In the genomic region with DNA sequence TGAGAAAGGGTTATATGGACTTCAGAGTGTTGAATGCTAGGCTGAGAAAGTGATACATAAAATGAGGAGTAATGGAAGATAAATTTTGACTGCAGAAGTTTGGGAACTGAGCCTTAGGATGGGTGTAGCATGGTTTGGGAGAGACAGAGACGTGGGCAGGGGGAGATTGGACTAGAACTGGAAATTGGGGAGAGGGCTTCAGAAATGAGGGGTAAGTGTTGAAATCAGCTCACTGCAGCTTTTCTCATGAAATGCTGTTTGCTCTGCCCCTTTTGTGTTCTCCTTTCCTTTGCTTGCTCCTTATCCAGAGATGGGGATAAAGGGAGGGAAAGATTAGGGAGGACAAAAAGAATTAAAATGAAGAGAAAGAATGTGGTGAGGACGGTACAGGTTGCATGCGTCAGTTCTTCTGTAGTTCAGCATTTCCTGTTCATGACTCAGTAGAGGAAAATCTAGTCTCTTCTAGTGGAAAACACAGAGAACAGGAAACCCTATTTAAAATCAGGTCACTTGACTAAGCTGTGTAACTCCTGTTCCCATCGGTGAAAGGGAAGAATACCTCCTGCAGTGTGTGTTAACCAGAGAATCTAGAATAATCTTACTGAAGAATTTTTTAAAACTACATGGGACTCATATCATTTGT, we compare ENCODE assay signal across 7 cellular contexts.
DNase-seq lines count a peak whose midpoint lies in the region; ATAC-seq, FAIRE-seq and TF ChIP-seq lines count a peak whose summit lies in the region.

No MANE protein-coding gene starts in this region.

- peak overlapping the region in 1 of 2 experiments; percentile 59 for H3K4ac ChIP-seq in mesenchymal stem cell (ENCODE audit: low read depth in 1 of 2, low read length in 2 of 2)

- no peak overlapping the region for H3K4me3 Mint-ChIP-seq in MCF 10A (ENCODE audit: unreplicated experiment)
- H3K4me3 Mint-ChIP-seq in activated naive CD4-positive, alpha-beta T cell treated with anti-CD3 and anti-CD28 coated beads, Interleukin-2, amount 10 ng/mL, durations not matched to agents 7 days and 5 days, result no peak overlapping the region

- CTCF ChIA-PET in MCF 10A (lab: Yijun Ruan, JAX), result interaction anchor here (0.6 to 5.7 kb wide), 28 partner anchors 9 to 204 kb away, joined by 3 to 82 read pairs (median 5); a partner anchor contains a TSS
- CTCF ChIA-PET in activated naive CD4-positive, alpha-beta T cell treated with anti-CD3 and anti-CD28 coated beads, Interleukin-2, amount 10 ng/mL, durations not matched to agents 7 days and 5 days (lab: Charles Lee), result interaction anchor here (1.0 kb wide), 1 partner anchor 204 kb away, joined by 3 read pairs; no protein-coding TSS in a partner anchor

- no peak overlapping the region for H2AFZ ChIP-seq in mesenchymal stem cell (ENCODE audit: low read depth, low read length)

- no peak overlapping the region for H2BK15ac ChIP-seq in mesenchymal stem cell (ENCODE audit: low read depth, poor library complexity, severe bottlenecking)

- no peaks in the 10 kb centered on the region for H3K27me3 Mint-ChIP-seq in MCF 10A (ENCODE audit: insufficient read depth, unreplicated experiment)
- no peaks in the 10 kb centered on the region for H3K27me3 Mint-ChIP-seq in activated naive CD4-positive, alpha-beta T cell treated with anti-CD3 and anti-CD28 coated beads, Interleukin-2, amount 10 ng/mL, durations not matched to agents 7 days and 5 days

- H3K79me1 ChIP-seq in mesenchymal stem cell (replicated peaks; ENCODE audit: low read length, poor library complexity, severe bottlenecking), result peaks cover 21% of the 10 kb centered on the region

- no peak overlapping the region for H3K27ac Mint-ChIP-seq in MCF 10A (ENCODE audit: low read depth, unreplicated experiment)
- H3K27ac Mint-ChIP-seq in activated naive CD4-positive, alpha-beta T cell treated with anti-CD3 and anti-CD28 coated beads, Interleukin-2, amount 10 ng/mL, durations not matched to agents 7 days and 5 days, result no peak overlapping the region

- no peak overlapping the region for H3K4me3 ChIP-seq in mesenchymal stem cell (ENCODE audit: insufficient read depth in 1 of 2, low read depth in 1 of 2, low read length in 2 of 2)

- peak; percentile 57 for ATAC-seq in GM19043 (IDR thresholded peaks at IDR 0.05; ENCODE audit: low read depth, unreplicated experiment)
- ATAC-seq in HG03159 (IDR thresholded peaks at IDR 0.05; ENCODE audit: unreplicated experiment), result peak; percentile 42

- FAIRE-seq in GM12891 (lab: Jason Lieb, UNC), result no peak

- H3K4me2 ChIP-seq in mesenchymal stem cell (ENCODE audit: low read length, poor library complexity, severe bottlenecking), result peak overlapping the region; percentile 14

- peak overlapping the region; percentile 56 to 67 for H3K18ac ChIP-seq in mesenchymal stem cell (ENCODE audit: low read depth in 1 of 2, low read length in 2 of 2)

- H3K4me1 Mint-ChIP-seq in MCF 10A (ENCODE audit: insufficient read depth, unreplicated experiment), result peaks cover 7% of the 10 kb centered on the region
- no peaks in the 10 kb centered on the region for H3K4me1 Mint-ChIP-seq in activated naive CD4-positive, alpha-beta T cell treated with anti-CD3 and anti-CD28 coated beads, Interleukin-2, amount 10 ng/mL, durations not matched to agents 7 days and 5 days

- peak overlapping the region; percentile 15 for H3K9ac ChIP-seq in mesenchymal stem cell (ENCODE audit: low read length)

- H2BK12ac ChIP-seq in mesenchymal stem cell (ENCODE audit: low read length in 2 of 2), result peak overlapping the region in 1 of 2 experiments; percentile 76

- peak overlapping the region; percentile 59 for H2BK5ac ChIP-seq in mesenchymal stem cell (ENCODE audit: low read depth, low read length, poor library complexity, severe bottlenecking)

- TF ChIP-seq POLR2A in GM12891 (IDR thresholded peaks at IDR 0.05; ENCODE audit: low read depth, low read length), result no peak

- intact Hi-C loops in MCF 10A (cut with micrococcal nuclease), result no loop called here

- H3K23ac ChIP-seq in mesenchymal stem cell (ENCODE audit: low read length in 2 of 2), result no peak overlapping the region

- peak overlapping the region; percentile 97 for H3K27ac ChIP-seq in mesenchymal stem cell (ENCODE audit: low read length, poor library complexity, severe bottlenecking)

- BruUV-seq in MCF 10A (replicated peaks; lab: Mats Ljungman, UMichigan), result TSS peak; percentile 86

- H4K91ac ChIP-seq in mesenchymal stem cell (ENCODE audit: low read length), result peak overlapping the region; percentile 71

- H3K36me3 Mint-ChIP-seq in MCF 10A (ENCODE audit: insufficient read depth, unreplicated experiment), result peaks cover 43% of the 10 kb centered on the region
- H3K36me3 Mint-ChIP-seq in activated naive CD4-positive, alpha-beta T cell treated with anti-CD3 and anti-CD28 coated beads, Interleukin-2, amount 10 ng/mL, durations not matched to agents 7 days and 5 days, result no peaks in the 10 kb centered on the region

- H4K8ac ChIP-seq in mesenchymal stem cell (ENCODE audit: low read length), result peak overlapping the region; percentile 28

- no peaks in the 10 kb centered on the region for H3K27me3 ChIP-seq in mesenchymal stem cell (ENCODE audit: control insufficient read depth in 1 of 2, insufficient read depth in 1 of 2, low read length in 2 of 2)

- peaks cover 17 to 45% of the 10 kb centered on the region in 2 experiments for H3K36me3 ChIP-seq in mesenchymal stem cell (ENCODE audit: control insufficient read depth in 1 of 2, insufficient read depth in 2 of 2, low read depth in 1 of 2, low read length in 2 of 2)

- DNase-seq in MCF 10A (ENCODE audit: unreplicated experiment), result peak; percentile 77
- peak; percentile 91 for DNase-seq in mesenchymal stem cell
- DNase-seq in pons (ENCODE audit: low spot score), result no peak
- no peak for DNase-seq in GM12891 (ENCODE audit: insufficient read length, low spot score)
- DNase-seq in activated naive CD4-positive, alpha-beta T cell treated with anti-CD3 and anti-CD28 coated beads, Interleukin-2, amount 10 ng/mL, durations not matched to agents 7 days and 5 days, result no peak

- no peak overlapping the region for H2BK120ac ChIP-seq in mesenchymal stem cell (ENCODE audit: low read depth, low read length)

- peak overlapping the region; percentile 98 for H2AK5ac ChIP-seq in mesenchymal stem cell (ENCODE audit: low read length, severe bottlenecking)

- POLR2A ChIA-PET in MCF 10A (lab: Yijun Ruan, JAX), result interaction anchor here (0.6 to 5.5 kb wide), 19 partner anchors 10 to 112 kb away, joined by 3 to 48 read pairs (median 7); a partner anchor contains a TSS

- H3K9me3 Mint-ChIP-seq in MCF 10A (ENCODE audit: unreplicated experiment), result no peaks in the 10 kb centered on the region
- H3K9me3 Mint-ChIP-seq in activated naive CD4-positive, alpha-beta T cell treated with anti-CD3 and anti-CD28 coated beads, Interleukin-2, amount 10 ng/mL, durations not matched to agents 7 days and 5 days, result no peaks in the 10 kb centered on the region

- H3K9me3 ChIP-seq in mesenchymal stem cell (ENCODE audit: control insufficient read depth, low read length), result no peaks in the 10 kb centered on the region

- H3K4me1 ChIP-seq in mesenchymal stem cell (ENCODE audit: control insufficient read depth, insufficient read depth, low read depth, low read length), result peaks cover 27% of the 10 kb centered on the region

- TF ChIP-seq CTCF in MCF 10A (IDR thresholded peaks at IDR 0.05; ENCODE audit: unreplicated experiment), result no peak

- no peak overlapping the region for H3K14ac ChIP-seq in mesenchymal stem cell (ENCODE audit: low read length in 2 of 2)

- WGBS in mesenchymal stem cell, result 18% methylated on average over 3 of the region's 4 CpGs

TF ChIP-seq in GM12891, 5 proteins besides CTCF, POLR2A, EP300 and RAD21:
- TF ChIP-seq POU2F2 (IDR thresholded peaks at IDR 0.05; ENCODE audit: low read depth, low read length) (no peak), TAF1 (IDR thresholded peaks at IDR 0.05; ENCODE audit: low read depth, low read length) (no peak), SPI1 (IDR thresholded peaks at IDR 0.05; ENCODE audit: low read depth, low read length) (no peak), POLR2AphosphoS5 (IDR thresholded peaks at IDR 0.05; ENCODE audit: low read depth, low read length) (no peak), PAX5 (IDR thresholded peaks at IDR 0.05; ENCODE audit: insufficient read depth, low read length, severe bottlenecking) (no peak)

Comparison
In these comparisons a context has a peak if more than half of its experiments do, and no peak if none do; other contexts are left out.
1. DNase-seq: peak in MCF 10A (single experiment) and mesenchymal stem cell (single experiment); none in pons (single experiment), GM12891 (single experiment) and activated naive CD4-positive, alpha-beta T cell treated with anti-CD3 and anti-CD28 coated beads, Interleukin-2, amount 10 ng/mL, durations not matched to agents 7 days and 5 days (single experiment).